Comparison of ENCODE assay signal across 26 cellular contexts in the genomic region with DNA sequence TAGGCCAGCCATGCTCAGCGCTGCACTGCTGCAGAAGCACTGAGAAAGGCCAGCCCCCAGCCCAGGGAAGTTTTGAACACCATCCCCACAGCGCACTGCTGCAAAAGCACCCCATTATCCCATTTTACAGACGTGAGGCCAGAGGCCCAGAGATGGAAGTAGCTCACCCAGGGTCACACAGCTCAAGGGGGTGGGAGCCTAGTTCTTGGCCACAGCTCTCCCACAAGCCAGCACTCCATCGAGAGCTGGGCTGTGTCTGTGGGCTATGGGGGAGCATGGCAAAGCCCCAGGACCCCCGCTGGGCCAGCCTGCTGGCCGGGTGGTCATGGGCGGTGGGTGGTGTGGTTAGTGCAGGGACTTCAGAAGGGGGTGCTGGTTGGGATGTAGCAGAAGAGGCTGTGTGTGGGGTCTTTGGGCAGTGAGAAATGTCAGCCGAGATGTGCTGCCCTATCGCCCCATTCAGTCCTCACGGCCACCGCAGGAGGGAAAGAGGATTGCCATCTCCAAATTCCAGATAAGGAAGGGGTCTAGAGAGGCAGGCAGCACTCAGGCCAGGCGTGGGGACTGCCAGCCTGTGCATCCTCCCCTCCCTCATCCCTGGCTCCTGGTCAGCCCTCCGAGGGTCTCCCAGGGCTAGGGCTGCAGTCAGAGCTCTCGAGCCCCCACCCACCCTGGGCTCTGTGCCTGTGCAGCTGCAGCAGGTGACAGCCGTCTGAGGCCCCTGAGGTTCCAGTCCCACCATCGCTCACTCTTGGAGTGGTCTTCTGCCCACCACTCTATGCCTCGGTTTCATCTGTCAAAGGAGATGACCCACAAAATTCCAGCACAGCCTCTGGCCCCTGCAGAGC. TPM values are rescaled to one million over a fixed set of nuclear protein-coding genes. Genes with fewer than 3 reads are reported as not detected.
"Had no signal": no experiment of that assay in that cellular context is flagged by ENCODE, and none has a peak within 500 bp of the region (broad histone marks: within the 10 kb centered on the region; RNA-seq: fewer than 3 reads in every experiment).

No MANE protein-coding gene starts in this region.

- H3K27me3 ChIP-seq: body of pancreas, cardiac muscle cell, foreskin keratinocyte, tibial nerve had no signal

- H3K27ac ChIP-seq: body of pancreas, cardiac muscle cell, foreskin keratinocyte, tibial nerve, VCaP had no signal

- ATAC-seq: activated CD4-positive, CD25-positive, alpha-beta regulatory T cell treated with anti-CD3 and anti-CD28 coated beads, Interleukin-2, amount 50 U/mL, for 24 hours; activated CD8-positive, alpha-beta T cell treated with anti-CD3 and anti-CD28 coated beads, Interleukin-2, amount 10 ng/mL, durations not matched to agents 7 days and 5 days; activated naive CD8-positive, alpha-beta T cell treated with anti-CD3 and anti-CD28 coated beads, Interleukin-2, amount 50 U/mL, for 24 hours; body of pancreas; mucosa of descending colon; stimulated activated naive CD8-positive, alpha-beta T cell treated with anti-CD3 and anti-CD28 coated beads, Interleukin-15, amount 100 ng/mL, for 72 hours; T-cell had no signal

- H3K27ac Mint-ChIP-seq: activated CD4-positive, alpha-beta T cell treated with anti-CD3 and anti-CD28 coated beads, Interleukin-2, amount 10 ng/mL, durations not matched to agents 24 days and 14 days; activated CD8-positive, alpha-beta T cell treated with anti-CD3 and anti-CD28 coated beads, Interleukin-2, amount 10 ng/mL, durations not matched to agents 7 days and 5 days; activated naive CD8-positive, alpha-beta T cell treated with anti-CD3 and anti-CD28 coated beads, Interleukin-2, amount 50 U/mL, for 24 hours; activated T-helper 1 cell treated with anti-CD3 and anti-CD28 coated beads, Interleukin-12 subunit alpha, Interleukin-12 subunit beta, Interleukin-2, Interleukin-4 antibody, amounts not matched to agents 30 ng/mL and 10 ng/mL and 1 ng/mL, durations not matched to agents 14 hours and 24 hours and 36 hours; stimulated activated naive CD8-positive, alpha-beta T cell treated with anti-CD3 and anti-CD28 coated beads, Interleukin-15, amount 100 ng/mL, for 72 hours; T-cell; T-helper 2 cell treated with Interferon-gamma antibody and Interleukin-4, amounts not matched to agents 5 μg/mL and 100 μg/mL, for 36 hours had no signal

- DNase-seq: activated CD4-positive, alpha-beta T cell treated with anti-CD3 and anti-CD28 coated beads, Interleukin-2, amount 10 ng/mL, durations not matched to agents 24 days and 14 days; activated CD8-positive, alpha-beta T cell treated with anti-CD3 and anti-CD28 coated beads, Interleukin-2, amount 10 ng/mL, durations not matched to agents 7 days and 5 days; activated gamma-delta T cell; activated naive CD4-positive, alpha-beta T cell treated with anti-CD3 and anti-CD28 coated beads, Interleukin-2, amount 50 U/mL, for 16 hours; activated naive CD8-positive, alpha-beta T cell treated with anti-CD3 and anti-CD28 coated beads, Interleukin-2, amount 50 U/mL, for 24 hours; anterior cingulate cortex; body of pancreas; dermis blood vessel endothelial cell; effector CD8-positive, alpha-beta T cell; foreskin keratinocyte; hippocampal formation; retina; stimulated activated CD4-positive, alpha-beta T cell treated with anti-CD3 and anti-CD28 coated beads, Interleukin-12 subunit alpha, Interleukin-12 subunit beta, amount 100 ng/mL, for 4 hours; stimulated activated CD4-positive, alpha-beta T cell treated with anti-CD3 and anti-CD28 coated beads, Interleukin-4, amount 100 ng/mL, for 4 hours; stimulated activated naive CD8-positive, alpha-beta T cell treated with anti-CD3 and anti-CD28 coated beads, Interleukin-15, amount 100 ng/mL, for 72 hours; T-cell had no signal

- H3K4me3 ChIP-seq: body of pancreas, cardiac muscle cell, mucosa of descending colon, tibial nerve had no signal

- H3K4me1 ChIP-seq: body of pancreas, foreskin keratinocyte had no signal

- H3K36me3 ChIP-seq: cardiac muscle cell, tibial nerve had no signal

- H3K36me3 Mint-ChIP-seq: memory B cell, T-cell had no signal

- H3K9me3 ChIP-seq: body of pancreas, mucosa of descending colon, tibial nerve had no signal

- H3K4me3 Mint-ChIP-seq: activated CD4-positive, alpha-beta T cell treated with anti-CD3 and anti-CD28 coated beads, Interleukin-2, amount 10 ng/mL, durations not matched to agents 24 days and 14 days; activated CD8-positive, alpha-beta T cell treated with anti-CD3 and anti-CD28 coated beads, Interleukin-2, amount 10 ng/mL, durations not matched to agents 7 days and 5 days; activated naive CD8-positive, alpha-beta T cell treated with anti-CD3 and anti-CD28 coated beads, Interleukin-2, amount 50 U/mL, for 24 hours; activated T-helper 1 cell treated with anti-CD3 and anti-CD28 coated beads, Interleukin-12 subunit alpha, Interleukin-12 subunit beta, Interleukin-2, Interleukin-4 antibody, amounts not matched to agents 30 ng/mL and 10 ng/mL and 1 ng/mL, durations not matched to agents 14 hours and 24 hours and 36 hours; memory B cell; stimulated activated naive CD8-positive, alpha-beta T cell treated with anti-CD3 and anti-CD28 coated beads, Interleukin-15, amount 100 ng/mL, for 72 hours; T-cell; T-helper 2 cell treated with Interferon-gamma antibody and Interleukin-4, amounts not matched to agents 5 μg/mL and 100 μg/mL, for 36 hours had no signal

- H3K9me3 Mint-ChIP-seq: activated CD4-positive, alpha-beta T cell treated with anti-CD3 and anti-CD28 coated beads, Interleukin-2, amount 10 ng/mL, durations not matched to agents 24 days and 14 days; activated naive CD8-positive, alpha-beta T cell treated with anti-CD3 and anti-CD28 coated beads, Interleukin-2, amount 50 U/mL, for 24 hours; activated T-helper 1 cell treated with anti-CD3 and anti-CD28 coated beads, Interleukin-12 subunit alpha, Interleukin-12 subunit beta, Interleukin-2, Interleukin-4 antibody, amounts not matched to agents 30 ng/mL and 10 ng/mL and 1 ng/mL, durations not matched to agents 14 hours and 24 hours and 36 hours; memory B cell; stimulated activated naive CD8-positive, alpha-beta T cell treated with anti-CD3 and anti-CD28 coated beads, Interleukin-15, amount 100 ng/mL, for 72 hours; T-cell; T-helper 2 cell treated with Interferon-gamma antibody and Interleukin-4, amounts not matched to agents 5 μg/mL and 100 μg/mL, for 36 hours had no signal

- H3K27me3 Mint-ChIP-seq: activated CD4-positive, alpha-beta T cell treated with anti-CD3 and anti-CD28 coated beads, Interleukin-2, amount 10 ng/mL, durations not matched to agents 24 days and 14 days; activated naive CD8-positive, alpha-beta T cell treated with anti-CD3 and anti-CD28 coated beads, Interleukin-2, amount 50 U/mL, for 24 hours; memory B cell; stimulated activated naive CD8-positive, alpha-beta T cell treated with anti-CD3 and anti-CD28 coated beads, Interleukin-15, amount 100 ng/mL, for 72 hours; T-cell had no signal

RNA-seq across cellular contexts. Expression of gene GPR17, which starts 17.0 kb away (rescaled TPM):
- total RNA-seq: activated CD4-positive, alpha-beta T cell treated with anti-CD3 and anti-CD28 coated beads, Interleukin-2, amount 10 ng/mL, durations not matched to agents 24 days and 14 days; activated CD8-positive, alpha-beta T cell treated with anti-CD3 and anti-CD28 coated beads, Interleukin-2, amount 10 ng/mL, durations not matched to agents 7 days and 5 days; activated T-helper 1 cell treated with anti-CD3 and anti-CD28 coated beads, Interleukin-12 subunit alpha, Interleukin-12 subunit beta, Interleukin-2, Interleukin-4 antibody, amounts not matched to agents 30 ng/mL and 10 ng/mL and 1 ng/mL, durations not matched to agents 14 hours and 24 hours and 36 hours; cardiac muscle cell; dermis blood vessel endothelial cell; foreskin keratinocyte; osteoblast; T-cell had no signal
- polyA plus RNA-seq: foreskin keratinocyte, neural cell had no signal

RNA-seq across cellular contexts. Expression of gene LIMS2, which starts 46.3 kb away (rescaled TPM):
- polyA plus RNA-seq: neural cell had no signal
